3 cellular contexts compared by ENCODE assay signal in genomic region chr6:68895929-68896328, GRCh38.
"Had no signal": no experiment of that assay in that cellular context is flagged by ENCODE, and none has a peak within 500 bp of the region (broad histone marks: within the 10 kb centered on the region; RNA-seq: fewer than 3 reads in every experiment).

No MANE protein-coding gene starts in this region.

- ATAC-seq: GM12878 had no signal

- H3K4me3 ChIP-seq: GM12878 had no signal

- DNase-seq: GDM1, GF-D8 had no signal
